ENCODE assay signal across 18 cellular contexts in the genomic region with DNA sequence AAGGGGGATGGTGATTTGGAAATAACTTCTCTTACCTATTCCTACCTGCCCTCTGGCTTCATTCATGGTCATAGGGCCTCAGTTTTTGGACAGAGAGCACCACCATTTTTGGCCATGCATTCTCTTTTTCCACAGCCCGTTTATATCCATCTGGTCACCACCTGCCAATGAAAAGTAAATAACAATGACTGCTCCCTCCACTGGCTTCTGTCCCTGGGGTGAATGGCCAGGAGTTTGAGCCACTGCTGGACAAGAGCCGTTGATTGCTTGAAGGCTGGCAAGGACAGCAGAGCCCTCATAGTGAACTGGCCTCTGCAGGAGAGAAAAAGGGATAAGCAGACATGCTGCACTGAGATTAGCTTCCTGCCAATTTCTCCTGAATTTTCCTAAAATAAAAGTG.
DNase-seq lines count a peak whose midpoint lies in the region; ATAC-seq, FAIRE-seq and TF ChIP-seq lines count a peak whose summit lies in the region.
"Had no signal": no experiment of that assay in that cellular context is flagged by ENCODE, and none has a peak within 500 bp of the region (broad histone marks: within the 10 kb centered on the region; RNA-seq: fewer than 3 reads in every experiment).

No MANE protein-coding gene starts in this region.

- FAIRE-seq in K562 (lab: Jason Lieb, UNC) = no peak
- FAIRE-seq: GM12892, GM19239 had no signal

- intact Hi-C loops in K562 (cut with micrococcal nuclease) = no loop called here
- intact Hi-C loops in left cardiac atrium (cut with DNase I) = no loop called here

- DNase-seq in NCI-H146 (lab: John Stamatoyannopoulos, UW) = peak; percentile 83
- DNase-seq in K562 (ENCODE audit: extremely low read depth in 1 of 4, low spot score in 3 of 4) = no peak
- DNase-seq in glutamatergic neuron = peak; percentile 24
- DNase-seq in NCI-H1417 treated with DMSO at 0.1 percent for 48 hours (lab: John Stamatoyannopoulos, UW) = no peak
- DNase-seq in activated CD4-positive, CD25-positive, alpha-beta regulatory T cell (lab: John Stamatoyannopoulos, UW) = no peak
- no peak for DNase-seq in left cardiac atrium
- DNase-seq: CD4-positive, alpha-beta T cell; DMS79 treated with DMSO at 0.1 percent for 48 hours; GDM1; NCI-H1436 treated with DMSO at 0.1 percent for 48 hours; NCI-H2107; NCI-H774; Peyer's patch; SIG-M5 had no signal

- peaks cover 9 to 47% of the 10 kb centered on the region in 2 experiments for H3K4me1 ChIP-seq in K562 (replicated peaks in 1 of 2; ENCODE audit: control insufficient read depth in 2 of 2, insufficient read depth in 2 of 2, low read length in 2 of 2)

- CTCF ChIA-PET in K562 (lab: Yijun Ruan, JAX; ENCODE audit: low intra/inter-chr PET ratio) = no interaction called here

- no peak overlapping the region for H3K27ac Mint-ChIP-seq in glutamatergic neuron (ENCODE audit: unreplicated experiment)
- H3K27ac Mint-ChIP-seq: CD4-positive, alpha-beta T cell had no signal

- TF ChIP-seq EP300 in K562 (IDR thresholded peaks at IDR 0.05; ENCODE audit: low read length) = no peak

- no peaks in the 10 kb centered on the region for H3K27me3 ChIP-seq in K562 (ENCODE audit: control insufficient read depth in 2 of 2, insufficient read depth in 2 of 2, low read length in 2 of 2)
- H3K27me3 ChIP-seq: Peyer's patch had no signal

- no peak overlapping the region; the same call in 1 of the 2 replicates for H3K4me2 ChIP-seq in K562 (ENCODE audit: insufficient read depth, low read length)

- no peaks in the 10 kb centered on the region for H3K27me3 Mint-ChIP-seq in glutamatergic neuron (ENCODE audit: unreplicated experiment)

- no peak overlapping the region for H3K4me3 ChIP-seq in K562
- H3K4me3 ChIP-seq: Peyer's patch had no signal

- TF ChIP-seq RAD21 in K562 (CRISPR knock-in tag; conservative IDR thresholded peaks at IDR 0.05 in 1 of 2, IDR thresholded peaks at IDR 0.05 in 1 of 2) = no peak

- in situ Hi-C loops in K562 (cut with MboI) = no loop called here

- H2AFZ ChIP-seq in K562 (ENCODE audit: low read depth, low read length) = peak overlapping the region; percentile 23; the same call in 1 of the 2 replicates

- H3K36me3 Mint-ChIP-seq in glutamatergic neuron (ENCODE audit: unreplicated experiment) = no peaks in the 10 kb centered on the region

- no TSS peak for BruUV-seq in K562 (replicated peaks; lab: Mats Ljungman, UMichigan)

- peaks cover 46% of the 10 kb centered on the region for H3K79me2 ChIP-seq in K562 (ENCODE audit: control insufficient read depth, insufficient read depth, low read length)

- H3K9me1 ChIP-seq in K562 (ENCODE audit: control insufficient read depth, insufficient read depth, low read length) = no peaks in the 10 kb centered on the region

- POLR2A ChIA-PET in K562 (lab: Yijun Ruan, JAX) = interaction anchor here (1.0 kb wide), 1 partner anchor 23 kb away, joined by 4 read pairs; no protein-coding TSS in a partner anchor

- H3K9me3 ChIP-seq in K562 (replicated peaks; ENCODE audit: control insufficient read depth, insufficient read depth, low read depth, low read length) = no peaks in the 10 kb centered on the region
- H3K9me3 ChIP-seq: Peyer's patch had no signal

- no peak for TF ChIP-seq CTCF in 22Rv1 (IDR thresholded peaks at IDR 0.05)
- no peak for TF ChIP-seq CTCF in K562 (IDR thresholded peaks at IDR 0.05 in 2 of 3, conservative IDR thresholded peaks at IDR 0.05 in 1 of 3; ENCODE audit: insufficient read depth in 2 of 3, low read depth in 1 of 3, low read length in 3 of 3)
- TF ChIP-seq CTCF in glutamatergic neuron (IDR thresholded peaks at IDR 0.05; ENCODE audit: partially characterized antibody, unreplicated experiment) = no peak

- peaks cover 36% of the 10 kb centered on the region for H3K36me3 ChIP-seq in K562 (ENCODE audit: control insufficient read depth, insufficient read depth, low read length)
- H3K36me3 ChIP-seq: Peyer's patch had no signal

- TF ChIP-seq POLR2A in K562 (conservative IDR thresholded peaks at IDR 0.05) = no peak

- WGBS in K562 (ENCODE audit: insufficient coverage, low coverage, missing lambda C conversion rate) = 86% methylated on average over 2 of the region's 2 CpGs

- peaks cover 18% of the 10 kb centered on the region for H3K4me1 Mint-ChIP-seq in glutamatergic neuron (ENCODE audit: low read depth, unreplicated experiment)

- H3K27ac ChIP-seq in 22Rv1 (peak overlapping the region; percentile 52), K562 (ENCODE audit: extremely low read depth, low read depth, low read length) (peak overlapping the region; percentile 3; the same call in 1 of the 3 replicates)
- H3K27ac ChIP-seq: Peyer's patch had no signal

- 0 out of 4 replicates have a peak overlapping the region, but pooled peaks of 1 of the 2 experiments have one; percentile 7 for H3K9ac ChIP-seq in K562 (ENCODE audit: insufficient read depth in 1 of 2, low read depth in 2 of 2, low read length in 2 of 2)

- no peak overlapping the region for H3K4me3 Mint-ChIP-seq in glutamatergic neuron (ENCODE audit: unreplicated experiment)
- H3K4me3 Mint-ChIP-seq: CD4-positive, alpha-beta T cell had no signal

- ATAC-seq in K562 (no peak), left cardiac atrium (no peak)
- ATAC-seq: HCT116 had no signal

- H4K20me1 ChIP-seq in K562 (replicated peaks; ENCODE audit: control insufficient read depth, insufficient read depth, low read length) = no peaks in the 10 kb centered on the region

- H3K9me3 Mint-ChIP-seq in glutamatergic neuron (ENCODE audit: unreplicated experiment) = no peaks in the 10 kb centered on the region
- H3K9me3 Mint-ChIP-seq: CD4-positive, alpha-beta T cell had no signal

TF ChIP-seq in K562, 482 proteins besides CTCF, POLR2A, EP300 and RAD21:
- TF ChIP-seq SIX5 (IDR thresholded peaks at IDR 0.05; ENCODE audit: borderline replicate concordance in 1 of 2, insufficient read depth in 1 of 2, low read depth in 1 of 2, low read length in 2 of 2) = no peak
- TF ChIP-seq SMAD1 (IDR thresholded peaks at IDR 0.05; ENCODE audit: low read depth, low read length, partially characterized antibody) = no peak
- 0 out of 2 replicates have a peak, but pooled peaks have one; percentile 1 for TF ChIP-seq HMG20B (CRISPR knock-in tag; IDR thresholded peaks at IDR 0.05)
- no peak for TF ChIP-seq TCF3 (CRISPR knock-in tag; IDR thresholded peaks at IDR 0.05)
- TF ChIP-seq ZNF830 (CRISPR knock-in tag; IDR thresholded peaks at IDR 0.05) = peak; percentile 90; the same call in 1 of the 2 replicates
- TF ChIP-seq DEAF1 (CRISPR knock-in tag; IDR thresholded peaks at IDR 0.05) = 0 out of 2 replicates have a peak, but pooled peaks have one; percentile 4
- 0 out of 2 replicates have a peak, but pooled peaks have one; percentile 10 for TF ChIP-seq SMAD4 (CRISPR knock-in tag; conservative IDR thresholded peaks at IDR 0.05)
- no peak for TF ChIP-seq RBBP5 (IDR thresholded peaks at IDR 0.05; ENCODE audit: borderline replicate concordance, insufficient read depth, low read length, poor library complexity, severe bottlenecking)

Comparison
In these comparisons a context has a peak if more than half of its experiments do, and no peak if none do; other contexts are left out.
1. DNase-seq: peak in NCI-H146 (single experiment) and glutamatergic neuron (single experiment); none in K562 (0 of 4), NCI-H1417 treated with DMSO at 0.1 percent for 48 hours (single experiment), activated CD4-positive, CD25-positive, alpha-beta regulatory T cell (0 of 4) and left cardiac atrium (single experiment).